ENCODE assay signal across 1 cellular context in genomic region chr13:110615322-110616102, GRCh38.
TF ChIP-seq lines count a peak whose summit lies in the region.

NAXD (plus strand) TSS chr13:110615545; CDS start chr13:110615602, 57 bp downstream.

TF ChIP-seq in SK-N-SH, 30 proteins besides CTCF, POLR2A, EP300 and RAD21 (continued from another document):
- no peak for TF ChIP-seq USF2 (IDR thresholded peaks at IDR 0.05; ENCODE audit: borderline replicate concordance, low read depth, low read length)
- no peak for TF ChIP-seq NRF1 (IDR thresholded peaks at IDR 0.05; ENCODE audit: low read depth, low read length)
- TF ChIP-seq FOSL2 (IDR thresholded peaks at IDR 0.05; ENCODE audit: borderline replicate concordance, low read depth): no peak
- peak; percentile 94 for TF ChIP-seq GABPA (IDR thresholded peaks at IDR 0.05; ENCODE audit: low read depth)
- peak; percentile 73; the same call in 1 of the 2 replicates for TF ChIP-seq TAF1 (IDR thresholded peaks at IDR 0.05; ENCODE audit: borderline replicate concordance, low read depth, low read length)
- peak; percentile 26; the same call in 1 of the 2 replicates for TF ChIP-seq TCF12 (IDR thresholded peaks at IDR 0.05)
- TF ChIP-seq MEF2A (IDR thresholded peaks at IDR 0.05; ENCODE audit: borderline replicate concordance, low read depth): no peak
- peak; percentile 94 for TF ChIP-seq MAX (IDR thresholded peaks at IDR 0.05; ENCODE audit: low read depth)
- TF ChIP-seq USF1 (IDR thresholded peaks at IDR 0.05; ENCODE audit: borderline replicate concordance, low read depth): peak; percentile 27; the same call in 1 of the 2 replicates
- no peak for TF ChIP-seq GATA2 (CRISPR knock-in tag; IDR thresholded peaks at IDR 0.05)
- no peak for TF ChIP-seq FOXJ3 (CRISPR knock-in tag; IDR thresholded peaks at IDR 0.05)
- TF ChIP-seq IRF3 (IDR thresholded peaks at IDR 0.05; ENCODE audit: low read depth, low read length): 0 out of 2 replicates have a peak, but pooled peaks have one; percentile 31
- TF ChIP-seq RCOR1 (IDR thresholded peaks at IDR 0.05; ENCODE audit: low read length): no peak
- TF ChIP-seq ELF1 (IDR thresholded peaks at IDR 0.05): peak; percentile 93
